ENCODE assay signal across 8 cellular contexts in genomic region chr7:102272075-102272916, GRCh38. TPM values are rescaled to one million over a fixed set of nuclear protein-coding genes. Genes with fewer than 3 reads are reported as not detected.
DNase-seq lines count a peak whose midpoint lies in the region; ATAC-seq and TF ChIP-seq lines count a peak whose summit lies in the region.

No MANE protein-coding gene starts in this region.

- no peak for TF ChIP-seq POLR2A in lower leg skin (IDR thresholded peaks at IDR 0.05)

- ATAC-seq in GM19035 (IDR thresholded peaks at IDR 0.05; ENCODE audit: unreplicated experiment): peak; percentile 70
- no peak for ATAC-seq in HG02840 (IDR thresholded peaks at IDR 0.05; ENCODE audit: low FRiP score, unreplicated experiment)

- DNase-seq in AG08396 (ENCODE audit: low spot score) (peak; percentile 91), NCI-H2227 (lab: John Stamatoyannopoulos, UW; ENCODE audit: unreplicated experiment) (peak; percentile 85), dedifferentiated amniotic fluid mesenchymal stem cell (ENCODE audit: extremely low spot score) (peak; percentile 65), lower leg skin (ENCODE audit: low spot score in 2 of 2) (peak; percentile 45 to 94)
- peak; percentile 69 to 72 for DNase-seq in activated CD4-positive, alpha-beta T cell treated with anti-CD3 and anti-CD28 coated beads, Interleukin-2, amount 50 U/mL, for 4 hours
- DNase-seq in stimulated activated CD4-positive, alpha-beta T cell treated with anti-CD3 and anti-CD28 coated beads, TNF-alpha, amount 100 ng/mL, for 24 hours (ENCODE audit: low read depth in 3 of 3): peak; percentile 51 to 68 (median 53)

- TF ChIP-seq CTCF in lower leg skin (IDR thresholded peaks at IDR 0.05): peak in 1 of 3 donors; percentile 72

- 41 to 65% methylated on average over 13 to 21 of the region's 21 CpGs for WGBS in lower leg skin, 2 donors

- intact Hi-C loops in lower leg skin (cut with DNase I; ENCODE audit: low total_unique reads): loop anchor here (2.0 kb wide), 1 partner anchor 729 kb away; no protein-coding TSS in a partner anchor

- H3K4me3 ChIP-seq in lower leg skin (ENCODE audit: low read depth, poor library complexity, severe bottlenecking): no peak overlapping the region

RNA-seq across cellular contexts. Expression of gene SH2B2, which starts 14.4 kb away (rescaled TPM):
- total RNA-seq in lower leg skin: 10 to 100 TPM; 13.9 to 28.6 (median 20.6) TPM
